13 cellular contexts compared by ENCODE assay signal in the genomic region with DNA sequence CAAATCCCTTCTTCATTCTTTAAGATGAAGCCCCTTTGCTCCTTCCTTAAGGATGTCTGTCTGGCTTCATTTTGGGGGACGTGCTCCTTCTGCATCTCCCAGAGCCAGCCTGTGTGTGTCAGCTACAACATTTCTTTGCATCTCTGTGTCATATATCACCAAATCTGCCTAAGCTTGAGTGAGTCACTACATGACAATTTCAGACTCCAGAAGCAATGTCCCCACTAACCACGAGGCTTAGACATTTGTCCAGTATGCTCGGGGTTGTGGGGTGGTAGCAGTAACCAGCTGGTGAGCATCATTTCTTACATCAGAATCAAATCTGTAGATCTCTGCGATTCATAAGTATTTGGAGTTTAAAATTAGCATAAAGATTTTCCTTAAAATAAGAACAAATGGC. TPM values are rescaled to one million over a fixed set of nuclear protein-coding genes. Genes with fewer than 3 reads are reported as not detected.
"Had no signal": no experiment of that assay in that cellular context is flagged by ENCODE, and none has a peak within 500 bp of the region (broad histone marks: within the 10 kb centered on the region; RNA-seq: fewer than 3 reads in every experiment).

No MANE protein-coding gene starts in this region.

RNA-seq across cellular contexts. Expression of a gene that starts 54.8 kb away (rescaled TPM):
- total RNA-seq: dermis microvascular lymphatic vessel endothelial cell; frontal cortex; left lobe of liver; liver; lung; mononuclear cell; natural killer cell treated with Interleukin-12 subunit alpha and Interleukin-12 subunit beta and Interleukin-15 and Interleukin-18, amount 100 ng/mL, for 72 hours; neural crest cell; omental fat pad; posterior vena cava; pulmonary artery endothelial cell; suprapubic skin; transverse colon had no signal
- polyA plus RNA-seq: liver had no signal
